8 cellular contexts compared by ENCODE assay signal in the genomic region with DNA sequence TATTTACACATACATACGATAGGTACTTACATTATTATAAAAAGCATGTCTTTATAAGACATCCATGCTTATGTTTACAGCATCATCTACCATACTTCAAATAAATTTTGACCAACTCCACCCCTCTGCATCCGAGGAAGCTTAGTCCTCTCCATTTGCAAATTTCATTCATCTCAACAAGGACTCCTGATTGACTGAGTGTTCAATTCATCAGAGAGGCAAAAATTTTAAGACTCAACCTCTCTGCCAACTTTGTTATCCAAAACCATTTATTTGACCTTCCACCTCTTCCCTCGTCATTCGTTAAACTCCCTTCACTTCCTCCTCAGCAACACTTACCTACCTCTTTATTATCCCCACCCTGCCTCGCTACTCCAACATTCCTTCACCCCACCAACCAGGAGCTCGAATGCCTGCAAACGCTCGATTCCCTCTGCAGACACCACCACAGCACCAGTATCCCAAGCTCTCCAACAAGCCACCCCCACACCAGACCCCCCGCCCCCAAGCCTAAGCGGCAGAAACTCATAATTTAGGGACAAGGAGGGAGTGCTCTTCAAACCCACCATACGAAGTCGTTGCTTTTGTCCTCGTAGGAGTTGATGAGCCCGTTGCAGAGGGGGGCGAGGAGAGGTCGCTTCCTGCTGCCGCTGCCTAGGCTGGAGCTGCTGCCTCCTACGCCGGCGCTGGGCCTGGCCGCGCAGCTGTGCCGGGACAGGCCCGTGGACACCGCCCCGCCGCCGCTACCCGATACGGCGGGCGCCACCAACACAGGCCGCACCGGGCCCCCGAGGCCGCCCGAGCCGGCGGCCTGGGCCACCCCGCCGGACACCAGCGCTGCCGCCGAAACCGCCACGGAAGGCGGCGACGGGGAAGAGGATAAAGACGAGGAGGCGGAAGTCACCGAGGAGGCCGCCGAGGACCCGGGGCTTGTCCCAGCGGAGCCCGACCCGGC. TPM values are rescaled to one million over a fixed set of nuclear protein-coding genes. Genes with fewer than 3 reads are reported as not detected.
DNase-seq lines count a peak whose midpoint lies in the region; ATAC-seq, FAIRE-seq and TF ChIP-seq lines count a peak whose summit lies in the region.

No MANE protein-coding gene starts in this region.

- H2AK5ac ChIP-seq in H1 (ENCODE audit: low read depth, low read length) (no peak overlapping the region), mesenchymal stem cell (ENCODE audit: low read length, severe bottlenecking) (no peak overlapping the region)

- peaks cover 54% of the 10 kb centered on the region for H3K4me1 Mint-ChIP-seq in activated B cell treated with CpG ODN at 0.5 μM for 24 hours
- peaks cover 16 to 40% of the 10 kb centered on the region in 2 donors for H3K4me1 Mint-ChIP-seq in stimulated activated naive B cell treated with anti-CD40 and anti-IgM and Interleukin-4, amounts not matched to agents 10 μg/mL and 1 μg/mL and 100 μg/mL, for 72 hours

- H3K27ac ChIP-seq in Karpas-422 (ENCODE audit: low read length) (peak overlapping the region; percentile 89), H1 (ENCODE audit: low read depth, low read length) (peak overlapping the region; percentile 83), mesenchymal stem cell (ENCODE audit: low read length, poor library complexity, severe bottlenecking) (peak overlapping the region; percentile 82)

- H3K4me2 ChIP-seq in Karpas-422 (ENCODE audit: low read depth, low read length, poor library complexity, severe bottlenecking), result peak overlapping the region; percentile 96
- peak overlapping the region; percentile 71 to 75 for H3K4me2 ChIP-seq in H1 (ENCODE audit: insufficient read depth in 1 of 2, low read depth in 2 of 2, low read length in 2 of 2)
- H3K4me2 ChIP-seq in mesenchymal stem cell (ENCODE audit: low read length, poor library complexity, severe bottlenecking), result peak overlapping the region; percentile 78

- H3K23ac ChIP-seq in H1 (ENCODE audit: insufficient read length), result no peak overlapping the region
- peak overlapping the region in 1 of 2 experiments; percentile 66 for H3K23ac ChIP-seq in mesenchymal stem cell (ENCODE audit: low read length in 2 of 2)

- H3K4ac ChIP-seq in H1 (replicated peaks; ENCODE audit: insufficient read length, low read depth, low read length), result no peak overlapping the region
- H3K4ac ChIP-seq in mesenchymal stem cell (ENCODE audit: low read depth in 1 of 2, low read length in 2 of 2), result peak overlapping the region; percentile 60 to 97

- H3K27me3 ChIP-seq in Karpas-422 (ENCODE audit: low read length) (no peaks in the 10 kb centered on the region), H1 (replicated peaks in 1 of 4; ENCODE audit: control insufficient read depth in 3 of 4, extremely low read depth in 1 of 4, insufficient read depth in 3 of 4, low read length in 3 of 4) (no peaks in the 10 kb centered on the region), mesenchymal stem cell (ENCODE audit: control insufficient read depth in 1 of 2, insufficient read depth in 1 of 2, low read length in 2 of 2) (no peaks in the 10 kb centered on the region)

- H3K14ac ChIP-seq in H1 (ENCODE audit: insufficient read length), result no peak overlapping the region
- H3K14ac ChIP-seq in mesenchymal stem cell (ENCODE audit: low read length in 2 of 2), result peak overlapping the region; percentile 5 to 53

- H4K20me1 ChIP-seq in Karpas-422 (ENCODE audit: insufficient read depth, low read depth, low read length), result peaks cover 22% of the 10 kb centered on the region; the same call in 1 of the 2 replicates
- H4K20me1 ChIP-seq in H1 (replicated peaks in 1 of 2; ENCODE audit: control insufficient read depth in 1 of 2, insufficient read depth in 2 of 2, low read length in 2 of 2), result peaks cover 3 to 8% of the 10 kb centered on the region in 2 experiments

- TF ChIP-seq EP300 in H1 (IDR thresholded peaks at IDR 0.05; ENCODE audit: borderline replicate concordance in 1 of 2, low read depth in 2 of 2, low read length in 2 of 2), result no peak

- peak overlapping the region; percentile 73 for H4K5ac ChIP-seq in H1 (ENCODE audit: insufficient read length, low read depth, low read length)

- H2BK12ac ChIP-seq in H1 (ENCODE audit: low read depth, low read length) (no peak overlapping the region), mesenchymal stem cell (ENCODE audit: low read length in 2 of 2) (peak overlapping the region in 1 of 2 experiments; percentile 15)

- H3K56ac ChIP-seq in H1 (replicated peaks; ENCODE audit: insufficient read length, low read depth, low read length), result peak overlapping the region; percentile 91

- H3K79me1 ChIP-seq in H1 (ENCODE audit: low read depth, low read length) (peaks cover 4% of the 10 kb centered on the region), mesenchymal stem cell (replicated peaks; ENCODE audit: low read length, poor library complexity, severe bottlenecking) (peaks cover 5% of the 10 kb centered on the region)

- DNase-seq in NK-92 treated with Interleukin-12 subunit alpha and Interleukin-12 subunit beta, amount 100 ng/mL, for 24 hours (lab: John Stamatoyannopoulos, UW), result peak; percentile 42
- DNase-seq in NK-92 (lab: John Stamatoyannopoulos, UW; ENCODE audit: unreplicated experiment), result no peak
- peak; percentile 53 for DNase-seq in GOT3 (lab: John Stamatoyannopoulos, UW)
- DNase-seq in Karpas-422, result peak; percentile 78
- no peak for DNase-seq in activated B cell treated with CpG ODN at 0.5 μM for 24 hours
- no peak for DNase-seq in H1 (ENCODE audit: low read depth in 1 of 2, low spot score in 2 of 2)
- DNase-seq in mesenchymal stem cell, result peak; percentile 70
- no peak for DNase-seq in stimulated activated naive B cell treated with anti-CD40 and anti-IgM and Interleukin-4, amounts not matched to agents 10 μg/mL and 1 μg/mL and 100 μg/mL, for 72 hours

- H2BK5ac ChIP-seq in H1 (ENCODE audit: low read depth, low read length) (peak overlapping the region; percentile 90), mesenchymal stem cell (ENCODE audit: low read depth, low read length, poor library complexity, severe bottlenecking) (peak overlapping the region; percentile 86)

- H3K27me3 Mint-ChIP-seq in activated B cell treated with CpG ODN at 0.5 μM for 24 hours, result peaks cover 2% of the 10 kb centered on the region
- no peaks in the 10 kb centered on the region for H3K27me3 Mint-ChIP-seq in stimulated activated naive B cell treated with anti-CD40 and anti-IgM and Interleukin-4, amounts not matched to agents 10 μg/mL and 1 μg/mL and 100 μg/mL, for 72 hours

- 0 out of 2 replicates have a peak overlapping the region, but pooled peaks have one; percentile 58 for H2AFZ ChIP-seq in Karpas-422 (ENCODE audit: low read length)
- H2AFZ ChIP-seq in H1 (ENCODE audit: low read length), result peak overlapping the region; percentile 93; the same call in 1 of the 2 replicates
- peak overlapping the region; percentile 55 for H2AFZ ChIP-seq in mesenchymal stem cell (ENCODE audit: low read depth, low read length)

- H3K4me3 ChIP-seq in Karpas-422 (ENCODE audit: low read length), result peak overlapping the region; percentile 91
- peak overlapping the region; percentile 80 to 100 (median 91) for H3K4me3 ChIP-seq in H1 (ENCODE audit: extremely low read depth in 1 of 4, insufficient read depth in 2 of 4, low read depth in 3 of 4, low read length in 4 of 4)
- peak overlapping the region; percentile 88 to 96 for H3K4me3 ChIP-seq in mesenchymal stem cell (ENCODE audit: insufficient read depth in 1 of 2, low read depth in 1 of 2, low read length in 2 of 2)

- WGBS in H1 (ENCODE audit: extremely low coverage in 1 of 2, insufficient coverage in 1 of 2, insufficient read length in 1 of 2, insufficient replicate concordance in 2 of 2, low coverage in 1 of 2, low lambda C conversion rate in 2 of 2, missing lambda C conversion rate in 1 of 2), 2 experiments, result 2% methylated on average over 43 of the region's 58 CpGs; no CpG with 5 or more reads in 1 of the 2 experiments
- WGBS in mesenchymal stem cell, result under 1% methylated on average over 42 of the region's 58 CpGs

- H3K23me2 ChIP-seq in H1 (ENCODE audit: low read depth, low read length), result peaks cover 12% of the 10 kb centered on the region

- TF ChIP-seq CTCF in activated B cell treated with CpG ODN at 0.5 μM for 24 hours (IDR thresholded peaks at IDR 0.05) (no peak), H1 (IDR thresholded peaks at IDR 0.05; ENCODE audit: control extremely low read depth in 1 of 3, insufficient read depth in 1 of 3, low read depth in 1 of 3, low read length in 3 of 3) (no peak)

- H3K9ac ChIP-seq in Karpas-422 (ENCODE audit: low read length) (peak overlapping the region; percentile 86), H1 (replicated peaks in 1 of 4; ENCODE audit: extremely low read depth in 1 of 4, low read depth in 3 of 4, low read length in 3 of 4) (peak overlapping the region; percentile 62 to 79 (median 71)), mesenchymal stem cell (ENCODE audit: low read length) (peak overlapping the region; percentile 86)

- H3K9me3 ChIP-seq in Karpas-422 (ENCODE audit: low read length) (no peaks in the 10 kb centered on the region), H1 (ENCODE audit: insufficient read depth in 2 of 2, low read depth in 1 of 2, low read length in 1 of 2) (no peaks in the 10 kb centered on the region), mesenchymal stem cell (ENCODE audit: control insufficient read depth, low read length) (no peaks in the 10 kb centered on the region)

- H3K4me1 ChIP-seq in Karpas-422 (ENCODE audit: low read length) (peaks cover 37% of the 10 kb centered on the region), H1 (replicated peaks in 1 of 4; ENCODE audit: control insufficient read depth in 3 of 4, insufficient read depth in 4 of 4, low read length in 3 of 4) (no peaks in the 10 kb centered on the region; a peak in 2 of 7 replicates), mesenchymal stem cell (ENCODE audit: control insufficient read depth, insufficient read depth, low read depth, low read length) (peaks cover 7% of the 10 kb centered on the region)

- no peak overlapping the region for H2BK15ac ChIP-seq in H1 (ENCODE audit: low read length)
- peak overlapping the region; percentile 74 for H2BK15ac ChIP-seq in mesenchymal stem cell (ENCODE audit: low read depth, poor library complexity, severe bottlenecking)

- peak in 1 of 2 experiments; percentile 39 for TF ChIP-seq POLR2A in H1 (IDR thresholded peaks at IDR 0.05; ENCODE audit: control extremely low read depth in 1 of 2, low read depth in 2 of 2, low read length in 2 of 2)

- H2BK120ac ChIP-seq in H1 (replicated peaks; ENCODE audit: low read depth, low read length) (peak overlapping the region; percentile 33), mesenchymal stem cell (ENCODE audit: low read depth, low read length) (peak overlapping the region; percentile 90)

- peak overlapping the region; percentile 95 for H3K4me3 Mint-ChIP-seq in activated B cell treated with CpG ODN at 0.5 μM for 24 hours
- H3K4me3 Mint-ChIP-seq in stimulated activated naive B cell treated with anti-CD40 and anti-IgM and Interleukin-4, amounts not matched to agents 10 μg/mL and 1 μg/mL and 100 μg/mL, for 72 hours, result peak overlapping the region; percentile 96 to 100

- CTCF ChIA-PET in activated B cell treated with CpG ODN at 0.5 μM for 24 hours (lab: Charles Lee), result interaction anchor here (1.0 kb wide), 1 partner anchor 1055 kb away, joined by 3 read pairs; no protein-coding TSS in a partner anchor
- CTCF ChIA-PET in H1 (lab: Charles Lee; ENCODE audit: partially characterized antibody), result interaction anchor here (0.9 to 1.2 kb wide), 2 partner anchors 11 to 41 kb away, joined by 3 read pairs; no protein-coding TSS in a partner anchor

- peak overlapping the region; percentile 80 for H3K27ac Mint-ChIP-seq in activated B cell treated with CpG ODN at 0.5 μM for 24 hours
- peak overlapping the region; percentile 96 for H3K27ac Mint-ChIP-seq in stimulated activated naive B cell treated with anti-CD40 and anti-IgM and Interleukin-4, amounts not matched to agents 10 μg/mL and 1 μg/mL and 100 μg/mL, for 72 hours

- no peak overlapping the region for H2BK20ac ChIP-seq in H1 (ENCODE audit: low read length)

- H3K9me3 Mint-ChIP-seq in activated B cell treated with CpG ODN at 0.5 μM for 24 hours, result no peaks in the 10 kb centered on the region
- no peaks in the 10 kb centered on the region for H3K9me3 Mint-ChIP-seq in stimulated activated naive B cell treated with anti-CD40 and anti-IgM and Interleukin-4, amounts not matched to agents 10 μg/mL and 1 μg/mL and 100 μg/mL, for 72 hours

- H3K36me3 ChIP-seq in Karpas-422 (ENCODE audit: insufficient read depth, low read length) (no peaks in the 10 kb centered on the region), H1 (ENCODE audit: control insufficient read depth in 2 of 4, insufficient read depth in 4 of 4, low read length in 3 of 4) (no peaks in the 10 kb centered on the region), mesenchymal stem cell (ENCODE audit: control insufficient read depth in 1 of 2, insufficient read depth in 2 of 2, low read depth in 1 of 2, low read length in 2 of 2) (no peaks in the 10 kb centered on the region)

- POLR2A ChIA-PET in activated B cell treated with CpG ODN at 0.5 μM for 24 hours (lab: Charles Lee), result interaction anchor here (0.9 to 1.6 kb wide), 2 partner anchors 11 to 132 kb away, joined by 4 read pairs; no protein-coding TSS in a partner anchor
- POLR2A ChIA-PET in H1 (lab: Charles Lee; ENCODE audit: partially characterized antibody), result interaction anchor here (0.6 to 1.6 kb wide), 4 partner anchors 11 to 65 kb away, joined by 3 to 4 read pairs (median 3); no protein-coding TSS in a partner anchor

- no peaks in the 10 kb centered on the region for H3K9me2 ChIP-seq in Karpas-422 (replicated peaks; ENCODE audit: insufficient read depth, low read length)

- peaks cover 63% of the 10 kb centered on the region for H3K79me2 ChIP-seq in Karpas-422 (ENCODE audit: low read length)
- H3K79me2 ChIP-seq in H1 (ENCODE audit: control insufficient read depth in 1 of 2, insufficient read depth in 2 of 2, low read length in 2 of 2), result peaks cover 20 to 51% of the 10 kb centered on the region in 2 experiments

- intact Hi-C loops in activated B cell treated with CpG ODN at 0.5 μM for 24 hours (cut with micrococcal nuclease), result loop anchor here (5.0 to 10.0 kb wide), 3 partner anchors 34 to 1014 kb away; a partner anchor contains a TSS

- H4K91ac ChIP-seq in H1 (replicated peaks; ENCODE audit: insufficient read length, low read length) (peak overlapping the region; percentile 40), mesenchymal stem cell (ENCODE audit: low read length) (peak overlapping the region; percentile 87)

- peak; percentile 16 for ATAC-seq in activated B cell treated with CpG ODN at 0.5 μM for 24 hours (ENCODE audit: low read depth)
- ATAC-seq in stimulated activated naive B cell treated with anti-CD40 and anti-IgM and Interleukin-4, amounts not matched to agents 10 μg/mL and 1 μg/mL and 100 μg/mL, for 72 hours (replicated peaks), result peak; percentile 33 to 38

- no peak for TF ChIP-seq RAD21 in H1 (IDR thresholded peaks at IDR 0.05 in 1 of 2, conservative IDR thresholded peaks at IDR 0.05 in 1 of 2; ENCODE audit: low read depth in 2 of 2, low read length in 2 of 2)

- FAIRE-seq in H1 (lab: Jason Lieb, UNC), result no peak

- peaks cover 13% of the 10 kb centered on the region for H3K36me3 Mint-ChIP-seq in activated B cell treated with CpG ODN at 0.5 μM for 24 hours (ENCODE audit: low read depth)
- H3K36me3 Mint-ChIP-seq in stimulated activated naive B cell treated with anti-CD40 and anti-IgM and Interleukin-4, amounts not matched to agents 10 μg/mL and 1 μg/mL and 100 μg/mL, for 72 hours, result peaks cover 7 to 18% of the 10 kb centered on the region in 2 donors

- H4K8ac ChIP-seq in H1 (ENCODE audit: extremely low read depth, insufficient read depth, low read length) (peak overlapping the region; percentile 91), mesenchymal stem cell (ENCODE audit: low read length) (peak overlapping the region; percentile 94)

- H3K18ac ChIP-seq in H1 (ENCODE audit: extremely low read depth, low read length), result peak overlapping the region; percentile 83
- H3K18ac ChIP-seq in mesenchymal stem cell (ENCODE audit: low read depth in 1 of 2, low read length in 2 of 2), result peak overlapping the region; percentile 84 to 93

RNA-seq across cellular contexts. Expression of a gene that starts 0.8 kb away (rescaled TPM):
- total RNA-seq in Karpas-422 (2014; rRNA removed; shearing (Covaris generic); ENCODE audit: low replicate concordance), result 71.0 and 82.2 TPM in 2 replicates
- total RNA-seq in activated B cell treated with CpG ODN at 0.5 μM for 24 hours, result 46.3 and 52.1 TPM in 2 replicates
- 44.9 and 47.1 TPM in 2 replicates for total RNA-seq in H1 (2021; fragmentation: NEBNext Ultra II Directional; extraction: Animal tissue kit (Norgen Biotek cat#: 25700))
- 15.5 and 26.2 TPM in 2 replicates for polyA plus RNA-seq in H1 (2011; rRNA removed)
- 25.4 TPM for polyA plus RNA-seq in H1 (2011; cell fraction: cytosol; rRNA removed)
- polyA plus RNA-seq in H1 (2011; cell fraction: nucleus; rRNA removed), result 10.8 TPM
- polyA plus RNA-seq in H1 (2012, experiment 1 of 2), result 27.3 to 37.6 TPM (median 29.8 TPM) in 4 replicates
- 6.0 TPM for polyA plus RNA-seq in H1 (2012, experiment 2 of 2)
- polyA plus RNA-seq in H1 (2013, experiment 1 of 2), result 23.6 TPM
- polyA plus RNA-seq in H1 (2013, experiment 2 of 2), result 22.8 TPM
- polyA minus RNA-seq in H1 (2011; rRNA and poly(A)+ RNA removed), result 74.0 and 99.6 TPM in 2 replicates
- 35.2 TPM for polyA minus RNA-seq in H1 (2011; cell fraction: cytosol; rRNA and poly(A)+ RNA removed)
- 104 TPM for polyA minus RNA-seq in H1 (2011; cell fraction: nucleus; rRNA and poly(A)+ RNA removed)
- polyA plus RNA-seq in mesenchymal stem cell (2013, experiment 1 of 2), result 22.1 TPM
- polyA plus RNA-seq in mesenchymal stem cell (2013, experiment 2 of 2), result 22.7 TPM

Comparison
In these comparisons a context has a peak if more than half of its experiments do, and no peak if none do; other contexts are left out.
1. DNase-seq: peak in NK-92 treated with Interleukin-12 subunit alpha and Interleukin-12 subunit beta, amount 100 ng/mL, for 24 hours (single experiment), GOT3 (single experiment), Karpas-422 (single experiment) and mesenchymal stem cell (single experiment); none in NK-92 (single experiment), activated B cell treated with CpG ODN at 0.5 μM for 24 hours (single experiment), H1 (0 of 2) and stimulated activated naive B cell treated with anti-CD40 and anti-IgM and Interleukin-4, amounts not matched to agents 10 μg/mL and 1 μg/mL and 100 μg/mL, for 72 hours (single experiment).
2. Peak in every context shown above with its lines, with median percentiles within 50 percentile points of each other: H2AFZ ChIP-seq, H3K27ac ChIP-seq, H3K4me2 ChIP-seq, H3K4me3 ChIP-seq and H3K9ac ChIP-seq.